In genomic region chr14:89221109-89221508, GRCh38 we compare ENCODE assay signal across 9 cellular contexts.
DNase-seq lines count a peak whose midpoint lies in the region; ATAC-seq, FAIRE-seq and TF ChIP-seq lines count a peak whose summit lies in the region.
"Had no signal": no experiment of that assay in that cellular context is flagged by ENCODE, and none has a peak within 500 bp of the region (broad histone marks: within the 10 kb centered on the region; RNA-seq: fewer than 3 reads in every experiment).

No MANE protein-coding gene starts in this region.

- no peak for TF ChIP-seq POLR2A in H54 (IDR thresholded peaks at IDR 0.05; ENCODE audit: low read depth, low read length)

- H3K27me3 ChIP-seq in Loucy (ENCODE audit: insufficient read depth, low read length, poor library complexity, severe bottlenecking) (no peaks in the 10 kb centered on the region), adipocyte (replicated peaks; ENCODE audit: control insufficient read depth, insufficient read depth, low read length) (no peaks in the 10 kb centered on the region)

- H3K9me3 Mint-ChIP-seq in CD14-positive monocyte: peaks cover 0 to 4% (median 0%) of the 10 kb centered on the region in 7 donors
- no peaks in the 10 kb centered on the region for H3K9me3 Mint-ChIP-seq in activated CD4-positive, alpha-beta memory T cell treated with anti-CD3 and anti-CD28 coated beads, Interleukin-2, amount 10 ng/mL, durations not matched to agents 7 days and 5 days

- no peak for FAIRE-seq in H54 (lab: Jason Lieb, UNC)

- no peak for DNase-seq in CD14-positive monocyte (ENCODE audit: low spot score)
- DNase-seq in adipocyte (ENCODE audit: low read depth): peak; percentile 72
- DNase-seq in left lobe of liver (ENCODE audit: low spot score): no peak
- no peak for DNase-seq in superior temporal gyrus (ENCODE audit: extremely low spot score)
- no peak for DNase-seq in activated CD4-positive, alpha-beta memory T cell treated with anti-CD3 and anti-CD28 coated beads, Interleukin-2, amount 10 ng/mL, durations not matched to agents 7 days and 5 days
- DNase-seq in H54 (ENCODE audit: insufficient read length, low spot score): no peak
- DNase-seq: amygdala had no signal

- TF ChIP-seq CTCF in CD14-positive monocyte (IDR thresholded peaks at IDR 0.05): no peak
- no peak for TF ChIP-seq CTCF in Loucy (conservative IDR thresholded peaks at IDR 0.05; ENCODE audit: low read length)

- H3K27ac Mint-ChIP-seq in CD14-positive monocyte: peak overlapping the region; percentile 29 to 70 (median 40)
- H3K27ac Mint-ChIP-seq in activated CD4-positive, alpha-beta memory T cell treated with anti-CD3 and anti-CD28 coated beads, Interleukin-2, amount 10 ng/mL, durations not matched to agents 7 days and 5 days: no peak overlapping the region

- H3K4me2 ChIP-seq in Loucy (ENCODE audit: low read depth, low read length, poor library complexity, severe bottlenecking): peak overlapping the region; percentile 38

- CTCF ChIA-PET in activated CD4-positive, alpha-beta memory T cell treated with anti-CD3 and anti-CD28 coated beads, Interleukin-2, amount 10 ng/mL, durations not matched to agents 7 days and 5 days (lab: Charles Lee): no interaction called here

- H3K36me3 Mint-ChIP-seq in CD14-positive monocyte: peaks cover 37 to 45% of the 10 kb centered on the region in 2 donors
- no peaks in the 10 kb centered on the region for H3K36me3 Mint-ChIP-seq in activated CD4-positive, alpha-beta memory T cell treated with anti-CD3 and anti-CD28 coated beads, Interleukin-2, amount 10 ng/mL, durations not matched to agents 7 days and 5 days (ENCODE audit: low read depth)

- no peak overlapping the region for H3K9ac ChIP-seq in Loucy (ENCODE audit: low read depth, low read length, poor library complexity, severe bottlenecking)
- no peak overlapping the region for H3K9ac ChIP-seq in adipocyte (ENCODE audit: low read length)

- 0 out of 2 replicates have a peak, but pooled peaks cover 4% of the 10 kb centered on the region for H3F3A ChIP-seq in Loucy (ENCODE audit: low read depth)

- H3K36me3 ChIP-seq in Loucy (ENCODE audit: insufficient read depth, low read length) (peaks cover 27% of the 10 kb centered on the region), adipocyte (ENCODE audit: control insufficient read depth, insufficient read depth, low read length, severe bottlenecking) (peaks cover 18% of the 10 kb centered on the region)

- H3K9me3 ChIP-seq in Loucy (ENCODE audit: insufficient read depth, low read depth, low read length): no peaks in the 10 kb centered on the region
- H3K9me3 ChIP-seq in adipocyte (ENCODE audit: control insufficient read depth, low read length): no peaks in the 10 kb centered on the region

- H2AFZ ChIP-seq in Loucy (ENCODE audit: low read length): no peak overlapping the region

- intact Hi-C loops in CD14-positive monocyte (cut with micrococcal nuclease): no loop called here

- H3K4me3 ChIP-seq in Loucy (ENCODE audit: low read length, poor library complexity, severe bottlenecking) (no peak overlapping the region), adipocyte (ENCODE audit: low read length) (no peak overlapping the region)

- H3K4me1 Mint-ChIP-seq in CD14-positive monocyte: peaks cover 15% of the 10 kb centered on the region
- peaks cover 6% of the 10 kb centered on the region for H3K4me1 Mint-ChIP-seq in activated CD4-positive, alpha-beta memory T cell treated with anti-CD3 and anti-CD28 coated beads, Interleukin-2, amount 10 ng/mL, durations not matched to agents 7 days and 5 days

- H3K27me3 Mint-ChIP-seq in CD14-positive monocyte (ENCODE audit: low read depth in 3 of 3): no peaks in the 10 kb centered on the region
- no peaks in the 10 kb centered on the region for H3K27me3 Mint-ChIP-seq in activated CD4-positive, alpha-beta memory T cell treated with anti-CD3 and anti-CD28 coated beads, Interleukin-2, amount 10 ng/mL, durations not matched to agents 7 days and 5 days

- H3K79me2 ChIP-seq in Loucy (ENCODE audit: insufficient read depth, low read length): peaks cover 45% of the 10 kb centered on the region; the same call in 1 of the 2 replicates

- ATAC-seq in left lobe of liver (peak; percentile 20), GM18519 (IDR thresholded peaks at IDR 0.05; ENCODE audit: low FRiP score, unreplicated experiment) (no peak)

- POLR2A ChIA-PET in activated CD4-positive, alpha-beta memory T cell treated with anti-CD3 and anti-CD28 coated beads, Interleukin-2, amount 10 ng/mL, durations not matched to agents 7 days and 5 days (lab: Charles Lee): no interaction called here

- H3K4me1 ChIP-seq in Loucy (ENCODE audit: insufficient read depth, low read length, poor library complexity, severe bottlenecking): peaks cover 18% of the 10 kb centered on the region
- peaks cover 30% of the 10 kb centered on the region for H3K4me1 ChIP-seq in adipocyte (ENCODE audit: control insufficient read depth, insufficient read depth, low read length)

- H4K20me1 ChIP-seq in Loucy (ENCODE audit: insufficient read depth, low read length, poor library complexity, severe bottlenecking): peaks cover 33% of the 10 kb centered on the region

- no peak overlapping the region for H3K4me3 Mint-ChIP-seq in CD14-positive monocyte
- H3K4me3 Mint-ChIP-seq in activated CD4-positive, alpha-beta memory T cell treated with anti-CD3 and anti-CD28 coated beads, Interleukin-2, amount 10 ng/mL, durations not matched to agents 7 days and 5 days: no peak overlapping the region

- no peaks in the 10 kb centered on the region for H3K9me2 ChIP-seq in Loucy (replicated peaks; ENCODE audit: low read depth, low read length)
